Comparison of ENCODE assay signal across 20 cellular contexts in the genomic region with DNA sequence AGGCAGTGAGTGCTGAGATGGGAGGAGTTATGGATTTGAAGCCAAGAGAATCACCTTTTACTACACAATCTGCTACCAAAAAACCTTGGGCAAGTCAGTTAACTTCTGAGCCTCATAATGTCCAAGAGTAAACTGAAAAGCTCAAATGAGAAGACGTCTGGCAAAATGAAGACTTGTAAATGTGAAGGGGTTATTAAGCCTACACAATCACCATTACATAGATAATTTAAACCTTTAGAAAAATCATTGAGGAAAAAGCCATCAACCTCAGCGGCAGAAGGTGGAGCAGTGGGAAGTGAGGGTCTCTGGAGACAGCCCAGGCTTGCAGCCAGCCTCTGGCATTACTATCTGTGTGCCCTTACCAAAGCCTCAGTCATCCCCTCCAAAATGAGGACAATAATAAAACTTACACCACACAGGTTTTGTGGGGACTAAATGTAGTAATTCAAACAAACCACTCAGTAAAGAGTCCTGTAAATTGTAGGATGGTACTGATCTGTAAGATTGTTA. TPM values are rescaled to one million over a fixed set of nuclear protein-coding genes. Genes with fewer than 3 reads are reported as not detected.
"Had no signal": no experiment of that assay in that cellular context is flagged by ENCODE, and none has a peak within 500 bp of the region (broad histone marks: within the 10 kb centered on the region; RNA-seq: fewer than 3 reads in every experiment).

No MANE protein-coding gene starts in this region.

- H3K9me3 Mint-ChIP-seq: nephron progenitor cell; stimulated activated naive B cell treated with anti-CD40 and anti-IgM and Interleukin-4, amounts not matched to agents 10 μg/mL and 1 μg/mL and 100 μg/mL, for 72 hours; type B pancreatic cell had no signal

- H3K27ac Mint-ChIP-seq: naive thymus-derived CD4-positive, alpha-beta T cell; nephron progenitor cell; stimulated activated naive B cell treated with anti-CD40 and anti-IgM and Interleukin-4, amounts not matched to agents 10 μg/mL and 1 μg/mL and 100 μg/mL, for 72 hours; type B pancreatic cell had no signal

- H3K36me3 ChIP-seq: colonic mucosa, esophagus muscularis mucosa, gastrocnemius medialis, neutrophil, right lobe of liver, suprapubic skin, thyroid gland had no signal

- H3K4me3 ChIP-seq: colonic mucosa, esophagus muscularis mucosa, gastrocnemius medialis, psoas muscle, right lobe of liver, suprapubic skin, thyroid gland had no signal

- H3K4me3 Mint-ChIP-seq: naive thymus-derived CD4-positive, alpha-beta T cell; nephron progenitor cell; stimulated activated naive B cell treated with anti-CD40 and anti-IgM and Interleukin-4, amounts not matched to agents 10 μg/mL and 1 μg/mL and 100 μg/mL, for 72 hours; type B pancreatic cell had no signal

- ATAC-seq: gastrocnemius medialis; left lobe of liver; naive thymus-derived CD4-positive, alpha-beta T cell; psoas muscle; right lobe of liver; stimulated activated naive B cell treated with anti-CD40 and anti-IgM and Interleukin-4, amounts not matched to agents 10 μg/mL and 1 μg/mL and 100 μg/mL, for 72 hours had no signal

- H3K27ac ChIP-seq: colonic mucosa, epithelial cell of prostate, esophagus muscularis mucosa, gastrocnemius medialis, neutrophil, psoas muscle, right lobe of liver, suprapubic skin, thyroid gland had no signal

- DNase-seq: colonic mucosa; dermis blood vessel endothelial cell; effector memory CD4-positive, alpha-beta T cell; gastrocnemius medialis; islet precursor cell; mammary epithelial cell; naive thymus-derived CD4-positive, alpha-beta T cell; nephron progenitor cell; psoas muscle; retina; right lobe of liver; stimulated activated CD4-positive, alpha-beta T cell treated with anti-CD3 and anti-CD28 coated beads, Interleukin-4, amount 100 ng/mL, for 1 hour; stimulated activated naive B cell treated with anti-CD40 and anti-IgM and Interleukin-4, amounts not matched to agents 10 μg/mL and 1 μg/mL and 100 μg/mL, for 72 hours; thyroid gland had no signal

- H3K27me3 ChIP-seq: thyroid gland had no signal

- H3K36me3 Mint-ChIP-seq: naive thymus-derived CD4-positive, alpha-beta T cell; stimulated activated naive B cell treated with anti-CD40 and anti-IgM and Interleukin-4, amounts not matched to agents 10 μg/mL and 1 μg/mL and 100 μg/mL, for 72 hours; type B pancreatic cell had no signal

- H3K9me3 ChIP-seq: colonic mucosa, esophagus muscularis mucosa, gastrocnemius medialis, neutrophil, psoas muscle, right lobe of liver, suprapubic skin, thyroid gland had no signal

RNA-seq across cellular contexts. Expression of a gene that starts 50.5 kb away (rescaled TPM):
- polyA plus RNA-seq: mammary epithelial cell; naive thymus-derived CD4-positive, alpha-beta T cell; psoas muscle had no signal
